Comparison of ENCODE assay signal across 8 cellular contexts in genomic region chr1:159889821-159890252, GRCh38. TPM values are rescaled to one million over a fixed set of nuclear protein-coding genes. Genes with fewer than 3 reads are reported as not detected.
DNase-seq lines count a peak whose midpoint lies in the region; ATAC-seq, FAIRE-seq and TF ChIP-seq lines count a peak whose summit lies in the region.

No MANE protein-coding gene starts in this region.

- peak; percentile 72 for DNase-seq in CMK (ENCODE audit: low read depth)
- DNase-seq in GM19239 (ENCODE audit: insufficient read length, low spot score), result peak; percentile 75
- peak; percentile 95 for DNase-seq in SIG-M5 treated with dmso at 0.1 percent for 504 hours (lab: John Stamatoyannopoulos, UW; ENCODE audit: unreplicated experiment)
- peak; percentile 82 for DNase-seq in fibroblast of the conjunctiva (ENCODE audit: low read depth)
- no peak for DNase-seq in sciatic nerve (ENCODE audit: low spot score)
- DNase-seq in nephron progenitor cell, result no peak
- no peak for DNase-seq in suprapubic skin (ENCODE audit: low spot score in 2 of 2)

- no peak for TF ChIP-seq CTCF in nephron progenitor cell (IDR thresholded peaks at IDR 0.05)
- TF ChIP-seq CTCF in suprapubic skin (IDR thresholded peaks at IDR 0.05), result no peak

- peak; percentile 95 for FAIRE-seq in GM19239 (lab: Jason Lieb, UNC)

- ATAC-seq in HG03135 (IDR thresholded peaks at IDR 0.05; ENCODE audit: unreplicated experiment) (peak; percentile 93), sciatic nerve (peak; percentile 79)

- no peak for TF ChIP-seq EP300 in suprapubic skin (IDR thresholded peaks at IDR 0.05)

- H3K36me3 Mint-ChIP-seq in nephron progenitor cell (ENCODE audit: low read depth), result no peaks in the 10 kb centered on the region

- H3K27ac ChIP-seq in suprapubic skin, result no peak overlapping the region

- WGBS in suprapubic skin, result 25% methylated on average over 2 of the region's 2 CpGs

- intact Hi-C loops in sciatic nerve (cut with DNase I), result loop anchor here (10.0 kb wide), 1 partner anchor 95 kb away; no protein-coding TSS in a partner anchor

- no peaks in the 10 kb centered on the region for H3K4me1 Mint-ChIP-seq in nephron progenitor cell

- H3K36me3 ChIP-seq in suprapubic skin, result no peaks in the 10 kb centered on the region

- H3K27me3 Mint-ChIP-seq in nephron progenitor cell (ENCODE audit: low read depth, poor library complexity), result peaks cover 17% of the 10 kb centered on the region

- H3K4me1 ChIP-seq in suprapubic skin, result peaks cover 11% of the 10 kb centered on the region

- no peak overlapping the region for H3K27ac Mint-ChIP-seq in nephron progenitor cell

- no peaks in the 10 kb centered on the region for H3K27me3 ChIP-seq in suprapubic skin

- no peaks in the 10 kb centered on the region for H3K9me3 Mint-ChIP-seq in nephron progenitor cell

- H3K9me3 ChIP-seq in suprapubic skin, result no peaks in the 10 kb centered on the region

- H3K4me3 Mint-ChIP-seq in nephron progenitor cell, result no peak overlapping the region

- no peak overlapping the region for H3K4me3 ChIP-seq in suprapubic skin

- TF ChIP-seq POLR2A in suprapubic skin (IDR thresholded peaks at IDR 0.05), result no peak

RNA-seq across cellular contexts. Expression of gene CFAP45, which starts 10.1 kb away (rescaled TPM):
- 1.6 TPM for total RNA-seq in sciatic nerve
- total RNA-seq in suprapubic skin, result 1 to 10 TPM in 3 of 4 donors, under 1 TPM in 1; 0.78 to 2.1 (median 1.6) TPM

RNA-seq across cellular contexts. Expression of gene VSIG8, which starts 27.4 kb away (rescaled TPM):
- total RNA-seq in sciatic nerve (not detected), suprapubic skin (10 to 100 TPM; 18.1 to 62.2 (median 25.7) TPM)

RNA-seq across cellular contexts. Expression of gene TAGLN2, which starts 35.5 kb away (rescaled TPM):
- total RNA-seq in sciatic nerve, result 184 TPM
- 100 to 1,000 TPM; 281 to 427 (median 338) TPM for total RNA-seq in suprapubic skin

RNA-seq across cellular contexts. Expression of gene IGSF9, which starts 55.6 kb away (rescaled TPM):
- 0.18 TPM for total RNA-seq in sciatic nerve
- 10 to 100 TPM; 26.1 to 44.1 (median 28.4) TPM for total RNA-seq in suprapubic skin

Comparison
In these comparisons a context has a peak if more than half of its experiments do, and no peak if none do; other contexts are left out.
1. DNase-seq: peak in CMK (single experiment), GM19239 (single experiment), SIG-M5 treated with dmso at 0.1 percent for 504 hours (single experiment) and fibroblast of the conjunctiva (single experiment); none in sciatic nerve (single experiment), nephron progenitor cell (single experiment) and suprapubic skin (0 of 2).
2. RNA of gene VSIG8, which starts 27.4 kb away (total RNA-seq): 18.1 to 62.2 TPM in suprapubic skin; not detected in sciatic nerve (single experiment); every median in the first group is over 10 times any median in the second.